Comparison of ENCODE assay signal across 8 cellular contexts in genomic region chr14:50082784-50083466, GRCh38. TPM values are rescaled to one million over a fixed set of nuclear protein-coding genes. Genes with fewer than 3 reads are reported as not detected.
DNase-seq lines count a peak whose midpoint lies in the region; ATAC-seq and TF ChIP-seq lines count a peak whose summit lies in the region.

No MANE protein-coding gene starts in this region.

- TF ChIP-seq CTCF in esophagus squamous epithelium (IDR thresholded peaks at IDR 0.05): no peak
- no peak for TF ChIP-seq CTCF in esophagus muscularis mucosa (IDR thresholded peaks at IDR 0.05)

- DNase-seq in activated CD4-positive, alpha-beta T cell treated with anti-CD3 and anti-CD28 coated beads, Interleukin-2, amount 50 U/mL, for 48 hours: peak; percentile 80 to 88
- no peak for DNase-seq in esophagus squamous epithelium (lab: John Stamatoyannopoulos, UW)
- DNase-seq in stimulated activated CD8-positive, alpha-beta memory T cell treated with anti-CD3 and anti-CD28 coated beads, Interleukin-2, amount 100 ng/mL, for 48 hours (ENCODE audit: low read depth in 2 of 2): peak; percentile 68 to 73
- DNase-seq in esophagus muscularis mucosa (ENCODE audit: extremely low spot score): no peak
- no peak for DNase-seq in SW480 (ENCODE audit: low spot score)
- no peak for DNase-seq in SJCRH30

- H3K9me3 ChIP-seq in esophagus squamous epithelium (no peaks in the 10 kb centered on the region), esophagus muscularis mucosa (no peaks in the 10 kb centered on the region), SJCRH30 (replicated peaks) (no peaks in the 10 kb centered on the region)

- no peaks in the 10 kb centered on the region for H3K27me3 ChIP-seq in esophagus squamous epithelium
- H3K27me3 ChIP-seq in esophagus muscularis mucosa: no peaks in the 10 kb centered on the region
- no peaks in the 10 kb centered on the region for H3K27me3 ChIP-seq in SJCRH30

- no peak for TF ChIP-seq EP300 in esophagus muscularis mucosa (IDR thresholded peaks at IDR 0.05)

- H3K4me3 ChIP-seq in esophagus squamous epithelium (no peak overlapping the region), esophagus muscularis mucosa (no peak overlapping the region), SJCRH30 (no peak overlapping the region)

- 59 to 71% methylated on average over 10 of the region's 10 CpGs for WGBS in esophagus squamous epithelium, 2 donors
- 71% methylated on average over 10 of the region's 10 CpGs for WGBS in esophagus muscularis mucosa

- ATAC-seq in GM19324 (IDR thresholded peaks at IDR 0.05; ENCODE audit: low FRiP score, unreplicated experiment) (peak; percentile 66), HG03342 (IDR thresholded peaks at IDR 0.05; ENCODE audit: unreplicated experiment) (peak; percentile 78)

- H3K4me1 ChIP-seq in esophagus squamous epithelium (peaks cover 0 to 34% (median 15%) of the 10 kb centered on the region in 3 donors), esophagus muscularis mucosa (peaks cover 0 to 7% (median 0%) of the 10 kb centered on the region in 4 donors), SJCRH30 (no peaks in the 10 kb centered on the region)

- peak overlapping the region; percentile 71 to 83 (median 80) for H3K27ac ChIP-seq in esophagus squamous epithelium
- peak overlapping the region in 1 of 4 donors; percentile 28 for H3K27ac ChIP-seq in esophagus muscularis mucosa (replicated peaks in 1 of 4)
- H3K27ac ChIP-seq in SJCRH30: no peak overlapping the region

- H3K36me3 ChIP-seq in esophagus squamous epithelium (no peaks in the 10 kb centered on the region), esophagus muscularis mucosa (no peaks in the 10 kb centered on the region), SJCRH30 (no peaks in the 10 kb centered on the region)

- peak in 1 of 4 donors; percentile 58 for TF ChIP-seq POLR2A in esophagus squamous epithelium (IDR thresholded peaks at IDR 0.05)
- TF ChIP-seq POLR2A in esophagus muscularis mucosa (IDR thresholded peaks at IDR 0.05; ENCODE audit: low read depth): no peak

- intact Hi-C loops in esophagus squamous epithelium (cut with DNase I): no loop called here
- intact Hi-C loops in esophagus muscularis mucosa (cut with DNase I): no loop called here

RNA-seq across cellular contexts. Expression of gene VCPKMT, which starts 33.4 kb away (rescaled TPM):
- total RNA-seq in esophagus squamous epithelium (1 to 10 TPM; 3.9 to 8.6 (median 4.8) TPM), esophagus muscularis mucosa (1 to 10 TPM; 3.1 to 5.4 (median 4.8) TPM)
- total RNA-seq in SJCRH30 (2014; rRNA removed; shearing (Covaris generic)): 7.8 and 11.6 TPM in 2 replicates

Comparison
In these comparisons a context has a peak if more than half of its experiments do, and no peak if none do; other contexts are left out.
1. DNase-seq: peak in activated CD4-positive, alpha-beta T cell treated with anti-CD3 and anti-CD28 coated beads, Interleukin-2, amount 50 U/mL, for 48 hours (2 of 2) and stimulated activated CD8-positive, alpha-beta memory T cell treated with anti-CD3 and anti-CD28 coated beads, Interleukin-2, amount 100 ng/mL, for 48 hours (2 of 2); none in esophagus squamous epithelium (single experiment), esophagus muscularis mucosa (single experiment), SW480 (single experiment) and SJCRH30 (0 of 2).